In the genomic region with DNA sequence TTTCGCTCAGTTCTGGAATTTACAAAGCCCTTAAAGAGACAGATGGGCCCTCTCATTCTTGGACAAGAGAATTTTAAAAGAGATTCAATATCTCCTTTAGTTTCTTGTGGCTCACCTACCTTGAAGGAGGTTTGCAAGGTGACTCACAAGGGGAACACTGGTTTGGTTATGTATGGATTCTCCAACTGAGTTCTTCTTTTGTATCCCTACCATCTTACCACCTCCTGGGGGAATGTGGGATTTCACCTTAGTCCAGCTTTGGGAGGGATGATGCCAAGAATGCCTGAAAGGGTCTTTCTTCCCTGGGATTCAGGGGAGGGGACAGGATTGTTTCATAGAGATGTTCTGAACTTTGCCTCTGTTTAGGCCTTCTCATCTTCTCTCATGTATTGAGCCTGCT, we compare ENCODE assay signal across 16 cellular contexts. TPM values are rescaled to one million over a fixed set of nuclear protein-coding genes. Genes with fewer than 3 reads are reported as not detected.
DNase-seq lines count a peak whose midpoint lies in the region; TF ChIP-seq lines count a peak whose summit lies in the region.
"Had no signal": no experiment of that assay in that cellular context is flagged by ENCODE, and none has a peak within 500 bp of the region (broad histone marks: within the 10 kb centered on the region; RNA-seq: fewer than 3 reads in every experiment).

No MANE protein-coding gene starts in this region.

- H3K9me3 ChIP-seq in HUES64 (ENCODE audit: insufficient read depth, low read depth, low read length) (no peaks in the 10 kb centered on the region), endodermal cell (ENCODE audit: control insufficient read depth, low read length) (no peaks in the 10 kb centered on the region), trophoblast cell (ENCODE audit: insufficient read depth, low read depth, low read length) (no peaks in the 10 kb centered on the region)

- H3K23ac ChIP-seq in trophoblast cell (ENCODE audit: low read length): no peak overlapping the region

- H4K91ac ChIP-seq in trophoblast cell (ENCODE audit: low read depth, low read length): no peak overlapping the region

- H3K27me3 ChIP-seq in HUES64 (ENCODE audit: insufficient read depth, low read length) (peaks cover 28% of the 10 kb centered on the region), endodermal cell (ENCODE audit: control insufficient read depth, insufficient read depth, low read length, poor library complexity, severe bottlenecking) (peaks cover 36% of the 10 kb centered on the region), trophoblast cell (ENCODE audit: insufficient read depth, low read length) (peaks cover 11% of the 10 kb centered on the region)

- no peaks in the 10 kb centered on the region for H3K36me3 Mint-ChIP-seq in activated CD4-positive, alpha-beta T cell treated with anti-CD3 and anti-CD28 coated beads, Interleukin-2, amount 10 ng/mL, durations not matched to agents 7 days and 5 days (ENCODE audit: low read depth)
- H3K36me3 Mint-ChIP-seq in endodermal cell (ENCODE audit: low read depth): no peaks in the 10 kb centered on the region

- H3K4me1 ChIP-seq in HUES64 (ENCODE audit: insufficient read depth, low read length) (peaks cover 21% of the 10 kb centered on the region), endodermal cell (ENCODE audit: control insufficient read depth, insufficient read depth, low read length) (no peaks in the 10 kb centered on the region), trophoblast cell (ENCODE audit: control insufficient read depth in 1 of 2, insufficient read depth in 2 of 2, low read length in 2 of 2) (peaks cover 5 to 10% of the 10 kb centered on the region in 2 experiments)

- H3K4me3 Mint-ChIP-seq in activated CD4-positive, alpha-beta T cell treated with anti-CD3 and anti-CD28 coated beads, Interleukin-2, amount 10 ng/mL, durations not matched to agents 7 days and 5 days: no peak overlapping the region
- no peak overlapping the region for H3K4me3 Mint-ChIP-seq in endodermal cell

- no peak overlapping the region for H4K8ac ChIP-seq in trophoblast cell (ENCODE audit: low read depth, low read length)

- peak overlapping the region; percentile 60 for H3K27ac Mint-ChIP-seq in activated CD4-positive, alpha-beta T cell treated with anti-CD3 and anti-CD28 coated beads, Interleukin-2, amount 10 ng/mL, durations not matched to agents 7 days and 5 days
- no peak overlapping the region for H3K27ac Mint-ChIP-seq in endodermal cell

- no peak overlapping the region for H2AK5ac ChIP-seq in trophoblast cell (ENCODE audit: low read length)

- peak; percentile 39 for TF ChIP-seq CTCF in endodermal cell (conservative IDR thresholded peaks at IDR 0.05)

- POLR2A ChIA-PET in activated CD4-positive, alpha-beta T cell treated with anti-CD3 and anti-CD28 coated beads, Interleukin-2, amount 10 ng/mL, durations not matched to agents 7 days and 5 days (lab: Charles Lee): no interaction called here

- CTCF ChIA-PET in activated CD4-positive, alpha-beta T cell treated with anti-CD3 and anti-CD28 coated beads, Interleukin-2, amount 10 ng/mL, durations not matched to agents 7 days and 5 days (lab: Charles Lee): no interaction called here

- H2BK12ac ChIP-seq in trophoblast cell (ENCODE audit: low read length): no peak overlapping the region

- DNase-seq in activated CD4-positive, alpha-beta T cell treated with anti-CD3 and anti-CD28 coated beads, Interleukin-2, amount 10 ng/mL, durations not matched to agents 7 days and 5 days: no peak
- no peak for DNase-seq in activated CD4-positive, alpha-beta T cell treated with anti-CD3 and anti-CD28 coated beads for 4 hours
- DNase-seq in endodermal cell (no peak), trophoblast cell (peak; percentile 39 to 70), T-helper 2 cell (no peak), epidermal melanocyte (ENCODE audit: insufficient read length, low spot score) (no peak), putamen (ENCODE audit: low spot score) (no peak)
- DNase-seq: C1 segment of cervical spinal cord; DMS153; EL; NCI-H1436; NCI-H2081; NCI-H524 treated with DMSO at 0.1 percent for 48 hours; NK-92 treated with Interleukin-12 subunit alpha and Interleukin-12 subunit beta, amount 100 ng/mL, for 24 hours; OCI-M1 had no signal

- H3K14ac ChIP-seq in trophoblast cell (ENCODE audit: low read length): no peak overlapping the region

- H3K4ac ChIP-seq in trophoblast cell (ENCODE audit: low read depth, low read length): no peak overlapping the region

- H3K36me3 ChIP-seq in HUES64 (ENCODE audit: insufficient read depth, low read length) (no peaks in the 10 kb centered on the region), endodermal cell (ENCODE audit: control insufficient read depth, insufficient read depth, low read length) (no peaks in the 10 kb centered on the region), trophoblast cell (ENCODE audit: control insufficient read depth in 1 of 2, insufficient read depth in 2 of 2, low read length in 2 of 2) (no peaks in the 10 kb centered on the region)

- H3K79me1 ChIP-seq in trophoblast cell (ENCODE audit: low read length): no peaks in the 10 kb centered on the region

- H3K4me2 ChIP-seq in trophoblast cell (ENCODE audit: low read length): no peak overlapping the region

- H3K4me3 ChIP-seq in HUES64 (ENCODE audit: low read length) (no peak overlapping the region), endodermal cell (ENCODE audit: low read length) (no peak overlapping the region), trophoblast cell (ENCODE audit: low read depth, low read length) (no peak overlapping the region)

- H3K79me2 ChIP-seq in trophoblast cell (ENCODE audit: control insufficient read depth, insufficient read depth, low read length, poor library complexity): no peaks in the 10 kb centered on the region

- H3K18ac ChIP-seq in trophoblast cell (ENCODE audit: low read length): no peak overlapping the region

- H3K9me3 Mint-ChIP-seq in activated CD4-positive, alpha-beta T cell treated with anti-CD3 and anti-CD28 coated beads, Interleukin-2, amount 10 ng/mL, durations not matched to agents 7 days and 5 days: no peaks in the 10 kb centered on the region
- H3K9me3 Mint-ChIP-seq in endodermal cell: no peaks in the 10 kb centered on the region

- H2BK5ac ChIP-seq in trophoblast cell (ENCODE audit: low read depth, low read length, poor library complexity): no peak overlapping the region

- no peak overlapping the region for H4K12ac ChIP-seq in trophoblast cell (ENCODE audit: low read depth, low read length)

- H3K9ac ChIP-seq in HUES64 (ENCODE audit: low read depth, low read length) (peak overlapping the region; percentile 5; the same call in 1 of the 2 replicates), endodermal cell (ENCODE audit: extremely low read depth, low read length, poor library complexity, severe bottlenecking) (no peak overlapping the region), trophoblast cell (ENCODE audit: low read length) (no peak overlapping the region)

- 73% methylated on average over 1 of the region's 1 CpG for WGBS in HUES64
- 53 to 80% methylated on average over 1 of the region's 1 CpG for WGBS in endodermal cell (ENCODE audit: insufficient coverage in 1 of 2, insufficient read length in 1 of 2), 2 experiments
- no CpG with 5 or more reads among the region's 1 CpG for WGBS in trophoblast cell (ENCODE audit: extremely low coverage, insufficient coverage, insufficient read length)

- H3K27ac ChIP-seq in HUES64 (ENCODE audit: low read depth, low read length): no peak overlapping the region
- no peak overlapping the region for H3K27ac ChIP-seq in endodermal cell (ENCODE audit: low read depth, low read length)
- H3K27ac ChIP-seq in trophoblast cell (ENCODE audit: low read depth, low read length): no peak overlapping the region

- H3K27me3 Mint-ChIP-seq in activated CD4-positive, alpha-beta T cell treated with anti-CD3 and anti-CD28 coated beads, Interleukin-2, amount 10 ng/mL, durations not matched to agents 7 days and 5 days: peaks cover 43% of the 10 kb centered on the region
- peaks cover 33% of the 10 kb centered on the region for H3K27me3 Mint-ChIP-seq in endodermal cell (ENCODE audit: insufficient read depth)

- H3K4me1 Mint-ChIP-seq in activated CD4-positive, alpha-beta T cell treated with anti-CD3 and anti-CD28 coated beads, Interleukin-2, amount 10 ng/mL, durations not matched to agents 7 days and 5 days: peaks cover 43% of the 10 kb centered on the region
- peaks cover 6% of the 10 kb centered on the region for H3K4me1 Mint-ChIP-seq in endodermal cell

- H2AFZ ChIP-seq in trophoblast cell (ENCODE audit: insufficient read depth, low read length, poor library complexity): no peak overlapping the region

- H2BK120ac ChIP-seq in trophoblast cell (ENCODE audit: insufficient read depth, low read length, poor library complexity): no peak overlapping the region

RNA-seq across cellular contexts. Expression of gene PPP4R4, which starts 3.7 kb away (rescaled TPM):
- total RNA-seq in activated CD4-positive, alpha-beta T cell treated with anti-CD3 and anti-CD28 coated beads, Interleukin-2, amount 10 ng/mL, durations not matched to agents 7 days and 5 days: 1 to 10 TPM; 3.0 to 3.7 TPM
- 3.3 TPM for polyA plus RNA-seq in HUES64 (2013, experiment 1 of 2)
- polyA plus RNA-seq in HUES64 (2013, experiment 2 of 2): 4.8 TPM
- total RNA-seq in endodermal cell: 1 to 10 TPM; 4.6 to 8.4 TPM
- polyA plus RNA-seq in endodermal cell (2013, experiment 1 of 2): 5.2 TPM
- polyA plus RNA-seq in endodermal cell (2013, experiment 2 of 2): 4.4 TPM
- polyA plus RNA-seq in trophoblast cell (2013): 0.15 and 0.18 TPM in 2 replicates

RNA-seq across cellular contexts. Expression of gene IFI27L2, which starts 48.4 kb away (rescaled TPM):
- total RNA-seq in activated CD4-positive, alpha-beta T cell treated with anti-CD3 and anti-CD28 coated beads, Interleukin-2, amount 10 ng/mL, durations not matched to agents 7 days and 5 days: 10 to 100 TPM; 76.0 to 91.3 TPM
- 23.7 TPM for polyA plus RNA-seq in HUES64 (2013, experiment 1 of 2)
- polyA plus RNA-seq in HUES64 (2013, experiment 2 of 2): 34.0 TPM
- 10 to 100 TPM; 36.0 to 43.7 TPM for total RNA-seq in endodermal cell
- 59.6 TPM for polyA plus RNA-seq in endodermal cell (2013, experiment 1 of 2)
- 46.0 TPM for polyA plus RNA-seq in endodermal cell (2013, experiment 2 of 2)
- 8.1 and 9.4 TPM in 2 replicates for polyA plus RNA-seq in trophoblast cell (2013)

Comparison
In these comparisons a context has a peak if more than half of its experiments do, and no peak if none do; other contexts are left out.
1. DNase-seq: peak in trophoblast cell (2 of 2); none in activated CD4-positive, alpha-beta T cell treated with anti-CD3 and anti-CD28 coated beads, Interleukin-2, amount 10 ng/mL, durations not matched to agents 7 days and 5 days (single experiment), activated CD4-positive, alpha-beta T cell treated with anti-CD3 and anti-CD28 coated beads for 4 hours (0 of 2), endodermal cell (single experiment), T-helper 2 cell (0 of 5), epidermal melanocyte (single experiment) and putamen (single experiment).